15 cellular contexts compared by ENCODE assay signal in the genomic region with DNA sequence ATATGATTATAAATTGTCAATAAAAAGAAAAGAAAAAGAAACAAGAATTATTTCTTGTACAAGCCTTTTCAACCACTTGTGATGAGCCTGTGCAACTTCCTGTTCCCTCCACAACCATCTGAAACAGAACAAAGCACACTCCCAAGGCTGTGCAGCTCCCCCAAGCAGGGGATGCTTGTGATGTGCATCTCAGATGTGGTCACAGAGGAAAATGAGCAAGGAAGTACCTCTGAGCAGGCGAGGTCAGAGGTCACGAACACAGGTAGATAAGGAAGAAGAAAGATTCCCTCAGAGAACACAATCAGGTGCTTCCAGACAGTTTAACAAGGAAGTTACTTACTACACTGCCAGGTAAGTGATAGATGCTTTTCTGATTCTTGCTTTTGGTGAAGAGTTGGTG.
DNase-seq lines count a peak whose midpoint lies in the region; ATAC-seq lines count a peak whose summit lies in the region.
"Had no signal": no experiment of that assay in that cellular context is flagged by ENCODE, and none has a peak within 500 bp of the region (broad histone marks: within the 10 kb centered on the region; RNA-seq: fewer than 3 reads in every experiment).

No MANE protein-coding gene starts in this region.

- H3K9me3 ChIP-seq in mesenchymal stem cell (ENCODE audit: control insufficient read depth, low read length), result no peaks in the 10 kb centered on the region
- H3K9me3 ChIP-seq: breast epithelium, heart right ventricle, vagina had no signal

- WGBS in mesenchymal stem cell, result no CpG with 5 or more reads among the region's 2 CpGs

- no peak overlapping the region for H3K27ac ChIP-seq in mesenchymal stem cell (ENCODE audit: low read length, poor library complexity, severe bottlenecking)
- H3K27ac ChIP-seq: breast epithelium, heart right ventricle, skin epidermis, vagina had no signal

- no peak overlapping the region for H3K18ac ChIP-seq in mesenchymal stem cell (ENCODE audit: low read depth in 1 of 2, low read length in 2 of 2)

- no peaks in the 10 kb centered on the region for H3K27me3 Mint-ChIP-seq in T-cell
- no peaks in the 10 kb centered on the region for H3K27me3 Mint-ChIP-seq in activated naive CD8-positive, alpha-beta T cell treated with anti-CD3 and anti-CD28 coated beads for 36 hours

- no peaks in the 10 kb centered on the region for H3K27me3 ChIP-seq in mesenchymal stem cell (ENCODE audit: control insufficient read depth in 1 of 2, insufficient read depth in 1 of 2, low read length in 2 of 2)
- H3K27me3 ChIP-seq: breast epithelium, heart right ventricle, vagina had no signal

- H3K4me3 ChIP-seq in mesenchymal stem cell (ENCODE audit: insufficient read depth in 1 of 2, low read depth in 1 of 2, low read length in 2 of 2), result no peak overlapping the region
- H3K4me3 ChIP-seq: breast epithelium, heart right ventricle, skin epidermis, vagina had no signal

- no peak overlapping the region for H2BK12ac ChIP-seq in mesenchymal stem cell (ENCODE audit: low read length in 2 of 2)

- CTCF ChIA-PET in T-cell (lab: Charles Lee), result no interaction called here

- H4K8ac ChIP-seq in mesenchymal stem cell (ENCODE audit: low read length), result no peak overlapping the region

- no peak overlapping the region for H3K4ac ChIP-seq in mesenchymal stem cell (ENCODE audit: low read depth in 1 of 2, low read length in 2 of 2)

- H3K27ac Mint-ChIP-seq in T-cell, result peak overlapping the region; percentile 65 to 93
- H3K27ac Mint-ChIP-seq in activated naive CD8-positive, alpha-beta T cell treated with anti-CD3 and anti-CD28 coated beads for 36 hours, result peak overlapping the region; percentile 59

- H3K36me3 Mint-ChIP-seq in T-cell, result no peaks in the 10 kb centered on the region
- H3K36me3 Mint-ChIP-seq in activated naive CD8-positive, alpha-beta T cell treated with anti-CD3 and anti-CD28 coated beads for 36 hours, result peaks cover 2% of the 10 kb centered on the region

- POLR2A ChIA-PET in T-cell (lab: Charles Lee), result no interaction called here

- no peak overlapping the region for H2AFZ ChIP-seq in mesenchymal stem cell (ENCODE audit: low read depth, low read length)

- H2BK5ac ChIP-seq in mesenchymal stem cell (ENCODE audit: low read depth, low read length, poor library complexity, severe bottlenecking), result no peak overlapping the region

- H3K36me3 ChIP-seq in mesenchymal stem cell (ENCODE audit: control insufficient read depth in 1 of 2, insufficient read depth in 2 of 2, low read depth in 1 of 2, low read length in 2 of 2), result no peaks in the 10 kb centered on the region
- H3K36me3 ChIP-seq: breast epithelium, heart right ventricle, vagina had no signal

- peak; percentile 5 for DNase-seq in activated T-cell treated with anti-CD3 and anti-CD28 coated beads for 24 hours (ENCODE audit: low read depth)
- DNase-seq in activated T-cell treated with anti-CD3 and anti-CD28 coated beads, Interleukin-2, amount 50 U/mL, for 48 hours, result no peak
- peak in 33 of 34 experiments; percentile 4 to 67 (median 31) for DNase-seq in T-cell
- DNase-seq in activated naive CD8-positive, alpha-beta T cell treated with anti-CD3 and anti-CD28 coated beads for 36 hours, result peak; percentile 4
- DNase-seq in stimulated activated naive CD8-positive, alpha-beta T cell treated with anti-CD3 and anti-CD28 coated beads, Interleukin-15, Interleukin-2, amounts not matched to agents 100 U/mL and 50 U/mL, for 24 hours, result peak; percentile 11
- no peak for DNase-seq in mesenchymal stem cell
- DNase-seq in H4 (ENCODE audit: low spot score), result no peak
- no peak for DNase-seq in NCI-H1092 (lab: John Stamatoyannopoulos, UW)
- DNase-seq: HCEC 1CT, heart right ventricle, IMR-90, left ventricle myocardium superior had no signal

- no peak overlapping the region for H3K14ac ChIP-seq in mesenchymal stem cell (ENCODE audit: low read length in 2 of 2)

- peak; percentile 79 to 100 (median 95) for ATAC-seq in T-cell (replicated peaks in 1 of 4)
- ATAC-seq in stimulated activated naive CD8-positive, alpha-beta T cell treated with anti-CD3 and anti-CD28 coated beads, Interleukin-15, Interleukin-2, amounts not matched to agents 100 U/mL and 50 U/mL, for 24 hours, result no peak
- ATAC-seq: heart right ventricle, left ventricle myocardium superior had no signal

- no peaks in the 10 kb centered on the region for H3K4me1 ChIP-seq in mesenchymal stem cell (ENCODE audit: control insufficient read depth, insufficient read depth, low read depth, low read length)
- H3K4me1 ChIP-seq: breast epithelium, heart right ventricle, vagina had no signal

- H3K4me2 ChIP-seq in mesenchymal stem cell (ENCODE audit: low read length, poor library complexity, severe bottlenecking), result no peak overlapping the region

- no peak overlapping the region for H2BK120ac ChIP-seq in mesenchymal stem cell (ENCODE audit: low read depth, low read length)

- no peak overlapping the region for H2AK5ac ChIP-seq in mesenchymal stem cell (ENCODE audit: low read length, severe bottlenecking)

- H4K91ac ChIP-seq in mesenchymal stem cell (ENCODE audit: low read length), result no peak overlapping the region

- H2BK15ac ChIP-seq in mesenchymal stem cell (ENCODE audit: low read depth, poor library complexity, severe bottlenecking), result no peak overlapping the region

- no peak overlapping the region for H3K4me3 Mint-ChIP-seq in T-cell
- no peak overlapping the region for H3K4me3 Mint-ChIP-seq in activated naive CD8-positive, alpha-beta T cell treated with anti-CD3 and anti-CD28 coated beads for 36 hours

- H3K9me3 Mint-ChIP-seq in T-cell, result no peaks in the 10 kb centered on the region
- no peaks in the 10 kb centered on the region for H3K9me3 Mint-ChIP-seq in activated naive CD8-positive, alpha-beta T cell treated with anti-CD3 and anti-CD28 coated beads for 36 hours

- H3K4me1 Mint-ChIP-seq in T-cell, result peaks cover 19 to 31% (median 26%) of the 10 kb centered on the region in 3 donors
- peaks cover 9% of the 10 kb centered on the region for H3K4me1 Mint-ChIP-seq in activated naive CD8-positive, alpha-beta T cell treated with anti-CD3 and anti-CD28 coated beads for 36 hours

- H3K9ac ChIP-seq in mesenchymal stem cell (ENCODE audit: low read length), result no peak overlapping the region

- no peaks in the 10 kb centered on the region for H3K79me1 ChIP-seq in mesenchymal stem cell (replicated peaks; ENCODE audit: low read length, poor library complexity, severe bottlenecking)

- no peak overlapping the region for H3K23ac ChIP-seq in mesenchymal stem cell (ENCODE audit: low read length in 2 of 2)

Comparison
In these comparisons a context has a peak if more than half of its experiments do, and no peak if none do; other contexts are left out.
1. DNase-seq: peak in activated T-cell treated with anti-CD3 and anti-CD28 coated beads for 24 hours (single experiment), T-cell (33 of 34), activated naive CD8-positive, alpha-beta T cell treated with anti-CD3 and anti-CD28 coated beads for 36 hours (single experiment) and stimulated activated naive CD8-positive, alpha-beta T cell treated with anti-CD3 and anti-CD28 coated beads, Interleukin-15, Interleukin-2, amounts not matched to agents 100 U/mL and 50 U/mL, for 24 hours (single experiment); none in activated T-cell treated with anti-CD3 and anti-CD28 coated beads, Interleukin-2, amount 50 U/mL, for 48 hours (0 of 2), mesenchymal stem cell (single experiment), H4 (single experiment) and NCI-H1092 (single experiment).